ENCODE assay signal across 14 cellular contexts in genomic region chr3:16514799-16515353, GRCh38. TPM values are rescaled to one million over a fixed set of nuclear protein-coding genes. Genes with fewer than 3 reads are reported as not detected.
A peak's percentile ranks its signal among the peaks of the same experiment; 100 is the strongest.
DNase-seq lines count a peak whose midpoint lies in the region; ATAC-seq, FAIRE-seq and TF ChIP-seq lines count a peak whose summit lies in the region.
"Had no signal": no experiment of that assay in that cellular context is flagged by ENCODE, and none has a peak within 500 bp of the region (broad histone marks: within the 10 kb centered on the region; RNA-seq: fewer than 3 reads in every experiment).

No MANE protein-coding gene starts in this region.

- POLR2A ChIA-PET in CD8-positive, alpha-beta T cell (lab: Charles Lee), result no interaction called here
- POLR2A ChIA-PET in activated B cell treated with CpG ODN at 0.5 μM for 24 hours (lab: Charles Lee), result interaction anchor here (2.6 to 8.9 kb wide), 4 partner anchors 9 to 135 kb away, joined by 11 to 144 read pairs (median 78); no protein-coding TSS in a partner anchor

- FAIRE-seq in GM12891 (lab: Jason Lieb, UNC), result peak; percentile 71

- no peaks in the 10 kb centered on the region for H3K9me3 ChIP-seq in CD8-positive, alpha-beta T cell (ENCODE audit: low read length)

- H3K4me3 ChIP-seq in CD8-positive, alpha-beta T cell (ENCODE audit: low read depth, low read length), result no peak overlapping the region

- CTCF ChIA-PET in CD8-positive, alpha-beta T cell (lab: Charles Lee), result interaction anchor here (2.7 to 3.3 kb wide), 3 partner anchors 15 to 225 kb away, joined by 13 to 15 read pairs (median 14); no protein-coding TSS in a partner anchor
- CTCF ChIA-PET in activated B cell treated with CpG ODN at 0.5 μM for 24 hours (lab: Charles Lee), result interaction anchor here (0.6 kb wide), 1 partner anchor 15 kb away, joined by 3 read pairs; no protein-coding TSS in a partner anchor

- no peaks in the 10 kb centered on the region for H3K27me3 ChIP-seq in CD8-positive, alpha-beta T cell (ENCODE audit: insufficient read depth, low read length)

- H3K4me1 Mint-ChIP-seq in CD8-positive, alpha-beta T cell (ENCODE audit: low read depth), result peaks cover 68% of the 10 kb centered on the region
- peaks cover 86% of the 10 kb centered on the region for H3K4me1 Mint-ChIP-seq in activated B cell treated with CpG ODN at 0.5 μM for 24 hours
- peaks cover 41% of the 10 kb centered on the region for H3K4me1 Mint-ChIP-seq in mesothelial cell of epicardium

- no peaks in the 10 kb centered on the region for H3K27me3 Mint-ChIP-seq in CD8-positive, alpha-beta T cell (ENCODE audit: low read depth)
- no peaks in the 10 kb centered on the region for H3K27me3 Mint-ChIP-seq in activated B cell treated with CpG ODN at 0.5 μM for 24 hours
- H3K27me3 Mint-ChIP-seq in mesothelial cell of epicardium (ENCODE audit: low read depth), result peaks cover 63% of the 10 kb centered on the region

- H3K9me3 Mint-ChIP-seq in CD8-positive, alpha-beta T cell, result peaks cover 3% of the 10 kb centered on the region
- H3K9me3 Mint-ChIP-seq in activated B cell treated with CpG ODN at 0.5 μM for 24 hours (peaks cover 2% of the 10 kb centered on the region), mesothelial cell of epicardium (peaks cover 3% of the 10 kb centered on the region)
- H3K9me3 Mint-ChIP-seq: endodermal cell had no signal

- no peak for TF ChIP-seq CTCF in CD8-positive, alpha-beta T cell (IDR thresholded peaks at IDR 0.05)
- TF ChIP-seq CTCF in activated B cell treated with CpG ODN at 0.5 μM for 24 hours (IDR thresholded peaks at IDR 0.05), result no peak
- TF ChIP-seq CTCF in mesothelial cell of epicardium (IDR thresholded peaks at IDR 0.05; ENCODE audit: unreplicated experiment), result no peak

- no peak for ATAC-seq in CD8-positive, alpha-beta T cell
- no peak for ATAC-seq in activated B cell treated with CpG ODN at 0.5 μM for 24 hours (ENCODE audit: low read depth)
- ATAC-seq: PC-3 had no signal

- peaks cover 11% of the 10 kb centered on the region for H3K36me3 Mint-ChIP-seq in CD8-positive, alpha-beta T cell
- peaks cover 31% of the 10 kb centered on the region for H3K36me3 Mint-ChIP-seq in activated B cell treated with CpG ODN at 0.5 μM for 24 hours (ENCODE audit: low read depth)
- H3K36me3 Mint-ChIP-seq in mesothelial cell of epicardium, result no peaks in the 10 kb centered on the region

- H3K4me3 Mint-ChIP-seq in CD8-positive, alpha-beta T cell, result peak overlapping the region; percentile 96
- peak overlapping the region; percentile 97 for H3K4me3 Mint-ChIP-seq in activated B cell treated with CpG ODN at 0.5 μM for 24 hours
- peak overlapping the region; percentile 30 for H3K4me3 Mint-ChIP-seq in mesothelial cell of epicardium

- no peak for DNase-seq in CD8-positive, alpha-beta T cell
- no peak for DNase-seq in GM12891 (ENCODE audit: insufficient read length, low spot score)
- DNase-seq in activated B cell treated with CpG ODN at 0.5 μM for 24 hours, result no peak
- no peak for DNase-seq in mesothelial cell of epicardium (ENCODE audit: low spot score in 2 of 2, unreplicated experiment in 2 of 2)
- no peak for DNase-seq in DMS153 treated with DMSO at 0.1 percent for 48 hours (lab: John Stamatoyannopoulos, UW; ENCODE audit: unreplicated experiment)
- no peak for DNase-seq in NOMO-1 treated with DMSO at 0.1 percent for 48 hours (lab: John Stamatoyannopoulos, UW; ENCODE audit: unreplicated experiment)
- DNase-seq in nucleus accumbens (lab: John Stamatoyannopoulos, UW), result no peak
- no peak for DNase-seq in retina
- DNase-seq: amniotic stem cell, DMS153, endodermal cell, NCI-H2029 treated with DMSO at 0.1 percent for 48 hours, PC-3, WERI-Rb-1 had no signal

- peak; percentile 68; the same call in 1 of the 2 replicates for TF ChIP-seq POLR2A in GM12891 (IDR thresholded peaks at IDR 0.05; ENCODE audit: low read depth, low read length)

- intact Hi-C loops in CD8-positive, alpha-beta T cell (cut with DNase I, micrococcal nuclease), result loop anchor here (5.0 kb wide), 3 partner anchors 53 to 1232 kb away; no protein-coding TSS in a partner anchor
- intact Hi-C loops in activated B cell treated with CpG ODN at 0.5 μM for 24 hours (cut with micrococcal nuclease), result loop anchor here (5.0 kb wide), 4 partner anchors 327 to 1227 kb away; partner anchors contain the start of genes ANKRD28 and TBC1D5

- no peak overlapping the region for H3K27ac ChIP-seq in CD8-positive, alpha-beta T cell (ENCODE audit: low read depth, low read length)
- H3K27ac ChIP-seq: WERI-Rb-1 had no signal

- peak overlapping the region; percentile 86 for H3K27ac Mint-ChIP-seq in CD8-positive, alpha-beta T cell
- peak overlapping the region; percentile 80 for H3K27ac Mint-ChIP-seq in activated B cell treated with CpG ODN at 0.5 μM for 24 hours
- H3K27ac Mint-ChIP-seq in mesothelial cell of epicardium, result no peak overlapping the region
- H3K27ac Mint-ChIP-seq: endodermal cell had no signal

- H3K36me3 ChIP-seq in CD8-positive, alpha-beta T cell (ENCODE audit: insufficient read depth, low read length), result no peaks in the 10 kb centered on the region
- H3K36me3 ChIP-seq: WERI-Rb-1 had no signal

- H3K4me1 ChIP-seq in CD8-positive, alpha-beta T cell (ENCODE audit: insufficient read depth, low read length), result peaks cover 62% of the 10 kb centered on the region

TF ChIP-seq in GM12891, 5 proteins besides CTCF, POLR2A, EP300 and RAD21:
- TF ChIP-seq POLR2AphosphoS5 (IDR thresholded peaks at IDR 0.05; ENCODE audit: low read depth, low read length) (peak; percentile 72; the same call in 1 of the 2 replicates), TAF1 (IDR thresholded peaks at IDR 0.05; ENCODE audit: low read depth, low read length) (no peak; the same call in 1 of the 2 replicates)

RNA-seq across cellular contexts. Expression of gene RFTN1, which starts 1.4 kb away (rescaled TPM):
- 10 to 100 TPM; 72.9 to 75.2 TPM for total RNA-seq in CD8-positive, alpha-beta T cell
- polyA plus RNA-seq in GM12891 (2012; ENCODE audit: low read depth, missing spikeins), result 168 TPM
- 323 and 365 TPM in 2 replicates for total RNA-seq in activated B cell treated with CpG ODN at 0.5 μM for 24 hours
- 10.0 to 11.0 TPM (median 10.2 TPM) in 3 replicates for total RNA-seq in mesothelial cell of epicardium

Comparison
In these comparisons a context has a peak if more than half of its experiments do, and no peak if none do; other contexts are left out.
1. H3K4me3 Mint-ChIP-seq: peak in every context shown above with its lines; median percentile 97 in activated B cell treated with CpG ODN at 0.5 μM for 24 hours; 96 in CD8-positive, alpha-beta T cell; 30 in mesothelial cell of epicardium.